Comparison of ENCODE assay signal across 8 cellular contexts in genomic region chr1:28962114-28962831, GRCh38. TPM values are rescaled to one million over a fixed set of nuclear protein-coding genes. Genes with fewer than 3 reads are reported as not detected.
A peak's percentile ranks its signal among the peaks of the same experiment; 100 is the strongest.
DNase-seq lines count a peak whose midpoint lies in the region; ATAC-seq and TF ChIP-seq lines count a peak whose summit lies in the region.
"Not testable (repeated sequence)": the region's sequence is repeated elsewhere in the genome, so short reads cannot be mapped to it uniquely, and the experiment has no call there.

No MANE protein-coding gene starts in this region.

- H3K27me3 ChIP-seq in GM06990 (replicated peaks; ENCODE audit: control insufficient read depth, insufficient read depth, low read length); OCI-LY3 (ENCODE audit: low read depth, low read length); neural progenitor cell: not testable (repeated sequence)

- TF ChIP-seq CTCF in GM06990 (IDR thresholded peaks at IDR 0.05; ENCODE audit: insufficient read depth, low read length, poor library complexity, severe bottlenecking); OCI-LY3 (IDR thresholded peaks at IDR 0.05; ENCODE audit: low read depth, low read length); neural progenitor cell (IDR thresholded peaks at IDR 0.05): not testable (repeated sequence)

- H3K27ac ChIP-seq in OCI-LY3 (ENCODE audit: low read length), result not testable (repeated sequence)
- H3K27ac ChIP-seq in neural progenitor cell, result peak overlapping the region; percentile 49

- not testable (repeated sequence) for H3K9me3 ChIP-seq in OCI-LY3 (ENCODE audit: insufficient read depth, low read length); neural progenitor cell (ENCODE audit: low read depth)

- peaks cover 25% of the 10 kb centered on the region for H3K4me1 ChIP-seq in OCI-LY3 (ENCODE audit: low read length)
- not testable (repeated sequence) for H3K4me1 ChIP-seq in neural progenitor cell

- peaks cover 12% of the 10 kb centered on the region for H3K36me3 Mint-ChIP-seq in activated CD4-positive, alpha-beta T cell treated with anti-CD3 and anti-CD28 coated beads, Interleukin-2, amount 10 ng/mL, durations not matched to agents 7 days and 5 days (ENCODE audit: low read depth)
- H3K36me3 Mint-ChIP-seq in activated naive CD8-positive, alpha-beta T cell treated with anti-CD3 and anti-CD28 coated beads, Interleukin-2, amount 50 U/mL, for 24 hours (ENCODE audit: low read depth); neural progenitor cell: not testable (repeated sequence)

- DNase-seq in GM06990 (ENCODE audit: extremely low read depth, insufficient read length), result peak; percentile 63
- DNase-seq in activated CD4-positive, alpha-beta T cell treated with anti-CD3 and anti-CD28 coated beads, Interleukin-2, amount 10 ng/mL, durations not matched to agents 7 days and 5 days; activated naive CD8-positive, alpha-beta T cell treated with anti-CD3 and anti-CD28 coated beads, Interleukin-2, amount 50 U/mL, for 24 hours; neural progenitor cell (ENCODE audit: low spot score): not testable (repeated sequence)
- DNase-seq in activated T-cell treated with anti-CD3 and anti-CD28 coated beads, Interleukin-2, amount 50 U/mL, for 48 hours, result peak; percentile 45 to 52
- DNase-seq in stimulated activated CD4-positive, alpha-beta T cell treated with anti-CD3 and anti-CD28 coated beads, TNF-alpha, amount 100 ng/mL, for 24 hours (ENCODE audit: low read depth in 3 of 3), result peak in 2 of 3 experiments; percentile 20 to 32
- peak; percentile 30 to 72 for DNase-seq in stimulated activated naive CD8-positive, alpha-beta T cell treated with anti-CD3 and anti-CD28 coated beads, Interleukin-15, amount 100 ng/mL, for 72 hours

- not testable (repeated sequence) for H3K36me3 ChIP-seq in GM06990 (ENCODE audit: control insufficient read depth, insufficient read depth, low read length); OCI-LY3 (replicated peaks; ENCODE audit: low read depth, low read length); neural progenitor cell

- H2AFZ ChIP-seq in OCI-LY3 (ENCODE audit: low read depth, low read length); neural progenitor cell (replicated peaks): not testable (repeated sequence)

- ATAC-seq in activated naive CD8-positive, alpha-beta T cell treated with anti-CD3 and anti-CD28 coated beads, Interleukin-2, amount 50 U/mL, for 24 hours, result peak; percentile 90
- ATAC-seq in stimulated activated naive CD8-positive, alpha-beta T cell treated with anti-CD3 and anti-CD28 coated beads, Interleukin-15, amount 100 ng/mL, for 72 hours, result peak; percentile 96

- not testable (repeated sequence) for H3K9ac ChIP-seq in OCI-LY3 (ENCODE audit: low read length); neural progenitor cell

- POLR2A ChIA-PET in activated CD4-positive, alpha-beta T cell treated with anti-CD3 and anti-CD28 coated beads, Interleukin-2, amount 10 ng/mL, durations not matched to agents 7 days and 5 days (lab: Charles Lee), result not testable (repeated sequence)

- peaks cover 49% of the 10 kb centered on the region for H3K4me1 Mint-ChIP-seq in activated CD4-positive, alpha-beta T cell treated with anti-CD3 and anti-CD28 coated beads, Interleukin-2, amount 10 ng/mL, durations not matched to agents 7 days and 5 days
- H3K4me1 Mint-ChIP-seq in activated naive CD8-positive, alpha-beta T cell treated with anti-CD3 and anti-CD28 coated beads, Interleukin-2, amount 50 U/mL, for 24 hours, result peaks cover 68% of the 10 kb centered on the region
- not testable (repeated sequence) for H3K4me1 Mint-ChIP-seq in neural progenitor cell
- peaks cover 78% of the 10 kb centered on the region for H3K4me1 Mint-ChIP-seq in stimulated activated naive CD8-positive, alpha-beta T cell treated with anti-CD3 and anti-CD28 coated beads, Interleukin-15, amount 100 ng/mL, for 72 hours

- peak overlapping the region; percentile 70 for H3K4me2 ChIP-seq in OCI-LY3 (ENCODE audit: low read length)
- not testable (repeated sequence) for H3K4me2 ChIP-seq in neural progenitor cell

- H3K79me2 ChIP-seq in OCI-LY3 (ENCODE audit: low read length) (peaks cover 11% of the 10 kb centered on the region; the same call in 1 of the 2 replicates), neural progenitor cell (ENCODE audit: low read depth) (peaks cover 97% of the 10 kb centered on the region)

- H3K27me3 Mint-ChIP-seq in activated CD4-positive, alpha-beta T cell treated with anti-CD3 and anti-CD28 coated beads, Interleukin-2, amount 10 ng/mL, durations not matched to agents 7 days and 5 days; activated naive CD8-positive, alpha-beta T cell treated with anti-CD3 and anti-CD28 coated beads, Interleukin-2, amount 50 U/mL, for 24 hours; neural progenitor cell (ENCODE audit: insufficient read depth, low read depth); stimulated activated naive CD8-positive, alpha-beta T cell treated with anti-CD3 and anti-CD28 coated beads, Interleukin-15, amount 100 ng/mL, for 72 hours: not testable (repeated sequence)

- H3K4me3 Mint-ChIP-seq in activated CD4-positive, alpha-beta T cell treated with anti-CD3 and anti-CD28 coated beads, Interleukin-2, amount 10 ng/mL, durations not matched to agents 7 days and 5 days; activated naive CD8-positive, alpha-beta T cell treated with anti-CD3 and anti-CD28 coated beads, Interleukin-2, amount 50 U/mL, for 24 hours; neural progenitor cell: not testable (repeated sequence)
- peak overlapping the region in 1 of 2 donors; percentile 36 for H3K4me3 Mint-ChIP-seq in stimulated activated naive CD8-positive, alpha-beta T cell treated with anti-CD3 and anti-CD28 coated beads, Interleukin-15, amount 100 ng/mL, for 72 hours

- H3K4me3 ChIP-seq in GM06990 (replicated peaks; ENCODE audit: low read depth, low read length); neural progenitor cell: not testable (repeated sequence)
- peak overlapping the region; percentile 37 for H3K4me3 ChIP-seq in OCI-LY3 (ENCODE audit: low read length)

- not testable (repeated sequence) for H3F3A ChIP-seq in neural progenitor cell (ENCODE audit: low read depth)

- CTCF ChIA-PET in activated CD4-positive, alpha-beta T cell treated with anti-CD3 and anti-CD28 coated beads, Interleukin-2, amount 10 ng/mL, durations not matched to agents 7 days and 5 days (lab: Charles Lee), result not testable (repeated sequence)

- not testable (repeated sequence) for H3K9me3 Mint-ChIP-seq in activated CD4-positive, alpha-beta T cell treated with anti-CD3 and anti-CD28 coated beads, Interleukin-2, amount 10 ng/mL, durations not matched to agents 7 days and 5 days; activated naive CD8-positive, alpha-beta T cell treated with anti-CD3 and anti-CD28 coated beads, Interleukin-2, amount 50 U/mL, for 24 hours; neural progenitor cell; stimulated activated naive CD8-positive, alpha-beta T cell treated with anti-CD3 and anti-CD28 coated beads, Interleukin-15, amount 100 ng/mL, for 72 hours

- peak overlapping the region; percentile 13 for H3K27ac Mint-ChIP-seq in activated CD4-positive, alpha-beta T cell treated with anti-CD3 and anti-CD28 coated beads, Interleukin-2, amount 10 ng/mL, durations not matched to agents 7 days and 5 days
- H3K27ac Mint-ChIP-seq in activated naive CD8-positive, alpha-beta T cell treated with anti-CD3 and anti-CD28 coated beads, Interleukin-2, amount 50 U/mL, for 24 hours, result peak overlapping the region; percentile 34
- H3K27ac Mint-ChIP-seq in neural progenitor cell, result not testable (repeated sequence)
- H3K27ac Mint-ChIP-seq in stimulated activated naive CD8-positive, alpha-beta T cell treated with anti-CD3 and anti-CD28 coated beads, Interleukin-15, amount 100 ng/mL, for 72 hours, result peak overlapping the region in 1 of 2 donors; percentile 69

- H4K20me1 ChIP-seq in OCI-LY3 (ENCODE audit: insufficient read depth, low read length) (peaks cover 26% of the 10 kb centered on the region), neural progenitor cell (ENCODE audit: low read depth) (peaks cover 66% of the 10 kb centered on the region)

RNA-seq across cellular contexts. Expression of gene EPB41, which starts 47.9 kb away (rescaled TPM):
- 100 to 1,000 TPM; 163 to 198 TPM for total RNA-seq in activated CD4-positive, alpha-beta T cell treated with anti-CD3 and anti-CD28 coated beads, Interleukin-2, amount 10 ng/mL, durations not matched to agents 7 days and 5 days
- 157 and 211 TPM in 2 replicates for total RNA-seq in neural progenitor cell (ENCODE audit: low replicate concordance)
